8 cellular contexts compared by ENCODE assay signal in genomic region chr10:46992794-46993552, GRCh38.
A peak's percentile ranks its signal among the peaks of the same experiment; 100 is the strongest.
DNase-seq lines count a peak whose midpoint lies in the region; ATAC-seq and TF ChIP-seq lines count a peak whose summit lies in the region.

No MANE protein-coding gene starts in this region.

- ATAC-seq in HG02642 (IDR thresholded peaks at IDR 0.05; ENCODE audit: poor library complexity, unreplicated experiment) (no peak), HG03571 (IDR thresholded peaks at IDR 0.05; ENCODE audit: unreplicated experiment) (no peak)

- H3K27me3 ChIP-seq in SU-DHL-6 (ENCODE audit: low read length), result no peaks in the 10 kb centered on the region
- H3K27me3 ChIP-seq in sigmoid colon, result no peaks in the 10 kb centered on the region

- H3K4me1 ChIP-seq in sigmoid colon, result no peaks in the 10 kb centered on the region

- H3K79me2 ChIP-seq in SU-DHL-6 (ENCODE audit: insufficient read depth, low read length), result no peaks in the 10 kb centered on the region

- H3K4me3 ChIP-seq in SU-DHL-6 (ENCODE audit: insufficient read depth, low read length, poor library complexity, severe bottlenecking) (no peak overlapping the region), sigmoid colon (no peak overlapping the region)

- no peak for TF ChIP-seq POLR2A in sigmoid colon (IDR thresholded peaks at IDR 0.05)

- WGBS in sigmoid colon, 2 donors, result 64 to 65% methylated on average over 7 of the region's 7 CpGs

- no peaks in the 10 kb centered on the region for H4K20me1 ChIP-seq in SU-DHL-6 (ENCODE audit: low read depth, low read length)

- TF ChIP-seq CTCF in SU-DHL-6 (IDR thresholded peaks at IDR 0.05; ENCODE audit: insufficient read depth, low read length, poor library complexity, severe bottlenecking) (peak; percentile 14), sigmoid colon (IDR thresholded peaks at IDR 0.05) (no peak)

- H3K9me2 ChIP-seq in SU-DHL-6 (replicated peaks; ENCODE audit: insufficient read depth, low read length), result no peaks in the 10 kb centered on the region

- H3K9ac ChIP-seq in SU-DHL-6 (ENCODE audit: low read length), result no peak overlapping the region

- H3K27ac ChIP-seq in SU-DHL-6 (ENCODE audit: low read depth, low read length) (no peak overlapping the region), sigmoid colon (peak overlapping the region in 3 of 4 donors; percentile 8 to 55 (median 43))

- DNase-seq in Ammon's horn (ENCODE audit: low spot score) (peak; percentile 56), HT-29 (ENCODE audit: low spot score) (peak; percentile 44), globus pallidus (ENCODE audit: low spot score) (peak; percentile 73), sigmoid colon (peak; percentile 85)
- no peak for DNase-seq in stimulated activated CD4-positive, alpha-beta T cell treated with anti-CD3 and anti-CD28 coated beads, Interleukin-15, amount 100 ng/mL, for 24 hours

- intact Hi-C loops in sigmoid colon (cut with DNase I), result no loop called here

- no peak for TF ChIP-seq EP300 in sigmoid colon (IDR thresholded peaks at IDR 0.05)

- H3F3A ChIP-seq in SU-DHL-6 (ENCODE audit: insufficient read depth), result no peaks in the 10 kb centered on the region

- H3K36me3 ChIP-seq in SU-DHL-6 (ENCODE audit: low read length) (no peaks in the 10 kb centered on the region), sigmoid colon (no peaks in the 10 kb centered on the region)

- H3K4me2 ChIP-seq in SU-DHL-6 (ENCODE audit: low read depth, low read length, poor library complexity, severe bottlenecking), result no peak overlapping the region

- H3K9me3 ChIP-seq in SU-DHL-6 (ENCODE audit: insufficient read depth, low read length), result no peaks in the 10 kb centered on the region
- no peaks in the 10 kb centered on the region for H3K9me3 ChIP-seq in sigmoid colon

- no peak overlapping the region for H2AFZ ChIP-seq in SU-DHL-6 (ENCODE audit: low read depth, low read length, severe bottlenecking)
